ENCODE assay signal across 8 cellular contexts in genomic region chr1:246932366-246932700, GRCh38. TPM values are rescaled to one million over a fixed set of nuclear protein-coding genes. Genes with fewer than 3 reads are reported as not detected.
A peak's percentile ranks its signal among the peaks of the same experiment; 100 is the strongest.
DNase-seq lines count a peak whose midpoint lies in the region; ATAC-seq and TF ChIP-seq lines count a peak whose summit lies in the region.

No MANE protein-coding gene starts in this region.

- H3K4me3 ChIP-seq in heart right ventricle = peak overlapping the region; percentile 58 to 98 (median 90)
- H3K4me3 ChIP-seq in mononuclear cell (ENCODE audit: low read length) = peak overlapping the region; percentile 91

- ATAC-seq in heart right ventricle (no peak), left cardiac atrium (no peak)

- no peaks in the 10 kb centered on the region for H3K9me3 Mint-ChIP-seq in chondrocyte (ENCODE audit: low read depth)

- peaks cover 31% of the 10 kb centered on the region for H3K4me1 Mint-ChIP-seq in chondrocyte (ENCODE audit: low read depth)

- H3K27ac Mint-ChIP-seq in chondrocyte (ENCODE audit: unreplicated experiment) = peak overlapping the region; percentile 93

- TF ChIP-seq CTCF in heart right ventricle (IDR thresholded peaks at IDR 0.05) = no peak
- TF ChIP-seq CTCF in chondrocyte (IDR thresholded peaks at IDR 0.05) = no peak
- TF ChIP-seq CTCF in GM13977 (IDR thresholded peaks at IDR 0.05; ENCODE audit: extremely low read depth, insufficient read depth, missing control alignments) = no peak

- DNase-seq in heart right ventricle (no peak), left cardiac atrium (no peak), chondrocyte (ENCODE audit: low spot score) (no peak), GM13977 (ENCODE audit: low spot score) (no peak), NCI-H1694 (lab: John Stamatoyannopoulos, UW) (no peak), hippocampal formation (lab: John Stamatoyannopoulos, UW) (no peak), NK-92 (lab: John Stamatoyannopoulos, UW; ENCODE audit: unreplicated experiment) (no peak)

- H3K4me1 ChIP-seq in heart right ventricle (peaks cover 0 to 34% (median 23%) of the 10 kb centered on the region in 9 donors), mononuclear cell (ENCODE audit: insufficient read depth, low read length) (peaks cover 21% of the 10 kb centered on the region)

- peaks cover 1% of the 10 kb centered on the region for H3K36me3 Mint-ChIP-seq in chondrocyte (ENCODE audit: low read depth)

- H3K27ac ChIP-seq in heart right ventricle = peak overlapping the region in 9 of 10 donors; percentile 32 to 98 (median 95)

- H3K27me3 ChIP-seq in heart right ventricle = no peaks in the 10 kb centered on the region
- H3K27me3 ChIP-seq in mononuclear cell (ENCODE audit: insufficient read depth, low read length) = no peaks in the 10 kb centered on the region

- H3K27me3 Mint-ChIP-seq in chondrocyte (ENCODE audit: low read depth) = no peaks in the 10 kb centered on the region

- no peaks in the 10 kb centered on the region for H3K9me3 ChIP-seq in heart right ventricle
- H3K9me3 ChIP-seq in mononuclear cell (ENCODE audit: low read depth, low read length) = no peaks in the 10 kb centered on the region

- H3K4me3 Mint-ChIP-seq in chondrocyte (ENCODE audit: unreplicated experiment) = peak overlapping the region; percentile 86

- H3K36me3 ChIP-seq in heart right ventricle = peaks cover 0 to 19% (median 3%) of the 10 kb centered on the region in 9 donors

- in situ Hi-C loops in GM13977 (cut with MboI; ENCODE audit: low pct_unique_long_range_greater_than_20kb, low sequenced_read_pairs, unreplicated experiment) = no loop called here

- WGBS in heart right ventricle, 2 donors = 11 to 15% methylated on average over 8 of the region's 8 CpGs

- intact Hi-C loops in heart right ventricle (cut with DNase I) (no loop called here), left cardiac atrium (cut with DNase I) (no loop called here)

RNA-seq across cellular contexts. Expression of gene AHCTF1, which starts 0.6 kb away (rescaled TPM):
- total RNA-seq in heart right ventricle (10 to 100 TPM; 16.8 to 29.2 (median 19.2) TPM), left cardiac atrium (10 to 100 TPM; 20.0 to 23.6 TPM), chondrocyte (21.3 to 34.6 TPM (median 24.8 TPM) in 3 replicates), mononuclear cell (134 TPM)
- polyA plus RNA-seq in heart right ventricle = 1 to 10 TPM; 5.7 to 9.4 TPM
